ENCODE assay signal across 8 cellular contexts in the genomic region with DNA sequence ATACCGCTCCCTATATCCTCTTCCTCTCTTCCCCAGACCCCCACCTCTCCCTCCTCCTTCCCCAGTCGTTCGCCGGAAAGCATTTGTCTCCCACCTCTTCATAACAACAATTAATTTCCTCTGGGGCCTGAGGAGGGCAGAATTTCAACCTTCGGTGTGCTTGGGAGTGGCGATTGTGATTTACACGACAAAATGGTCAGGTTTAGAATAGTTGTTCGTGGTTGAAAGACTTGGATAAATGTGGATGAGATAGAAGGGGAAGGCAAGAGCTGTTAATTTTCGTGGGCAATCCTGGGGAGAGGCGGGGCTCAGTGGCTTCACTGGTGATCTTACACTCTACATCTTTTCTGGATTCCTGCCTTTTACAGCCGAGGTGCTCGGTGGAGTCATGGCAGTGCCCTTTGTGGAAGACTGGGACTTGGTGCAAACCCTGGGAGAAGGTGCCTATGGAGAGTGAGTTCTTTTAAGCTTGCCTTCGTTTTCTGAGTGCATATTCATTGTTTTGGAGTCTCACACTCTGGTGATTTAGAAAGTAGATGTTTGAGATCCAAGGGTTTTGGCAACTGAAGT. TPM values are rescaled to one million over a fixed set of nuclear protein-coding genes. Genes with fewer than 3 reads are reported as not detected.
A peak's percentile ranks its signal among the peaks of the same experiment; 100 is the strongest.
DNase-seq lines count a peak whose midpoint lies in the region; ATAC-seq and TF ChIP-seq lines count a peak whose summit lies in the region.

No MANE protein-coding gene starts in this region.

- POLR2A ChIA-PET in Panc1 (lab: Charles Lee), result interaction anchor here (0.6 to 1.0 kb wide), 2 partner anchors 34 to 1524 kb away, joined by 3 to 4 read pairs; no protein-coding TSS in a partner anchor

- H3K36me3 ChIP-seq in BLaER1 treated with 17β-estradiol and CSF1 and Interleukin-3, amounts not matched to agents 10 nM and 100 nM, result peaks cover 9 to 72% (median 44%) of the 10 kb centered on the region in 11 experiments
- H3K36me3 ChIP-seq in Panc1 (ENCODE audit: control insufficient read depth, insufficient read depth, low read length) (peaks cover 19% of the 10 kb centered on the region), tibial nerve (peaks cover 0 to 5% (median 0%) of the 10 kb centered on the region in 3 donors)

- peak overlapping the region; percentile 81 to 92 (median 89) for H3K9ac ChIP-seq in BLaER1 treated with 17β-estradiol and CSF1 and Interleukin-3, amounts not matched to agents 10 nM and 100 nM

- H3K27ac ChIP-seq in BLaER1 treated with 17β-estradiol and CSF1 and Interleukin-3, amounts not matched to agents 10 nM and 100 nM, result peak overlapping the region in 10 of 11 experiments; percentile 78 to 93 (median 88); a peak in 20 of 22 replicates
- H3K27ac ChIP-seq in Panc1 (ENCODE audit: low read length) (peak overlapping the region; percentile 87), tibial nerve (peak overlapping the region in 3 of 4 donors; percentile 94 to 96 (median 95))

- WGBS in tibial nerve, 2 donors, result 0 to 1% methylated on average over 13 of the region's 13 CpGs

- no peak for TF ChIP-seq EP300 in tibial nerve (IDR thresholded peaks at IDR 0.05)

- TF ChIP-seq POLR2A in tibial nerve (IDR thresholded peaks at IDR 0.05), result no peak

- peak overlapping the region; percentile 80 to 94 (median 86) for H3K4me2 ChIP-seq in BLaER1 treated with 17β-estradiol and CSF1 and Interleukin-3, amounts not matched to agents 10 nM and 100 nM

- peak; percentile 68 for DNase-seq in Panc1 (ENCODE audit: low read depth, low spot score)
- peak; percentile 6 for DNase-seq in cerebellum (ENCODE audit: low spot score)
- peak; percentile 35 for DNase-seq in medulla oblongata (ENCODE audit: extremely low spot score)
- DNase-seq in tibial nerve (ENCODE audit: low spot score in 2 of 2), result no peak
- no peak for DNase-seq in DMS114 treated with DMSO at 0.1 percent for 48 hours (lab: John Stamatoyannopoulos, UW; ENCODE audit: unreplicated experiment)

- CTCF ChIA-PET in Panc1 (lab: Charles Lee), result no interaction called here

- TSS peak; percentile 79 for BruUV-seq in Panc1 (replicated peaks; lab: Mats Ljungman, UMichigan)

- intact Hi-C loops in Panc1 (cut with micrococcal nuclease; ENCODE audit: unreplicated experiment), result loop anchor here (5.0 kb wide), 1 partner anchor 246 kb away; no protein-coding TSS in a partner anchor

- peaks cover 23 to 34% (median 28%) of the 10 kb centered on the region in 10 experiments for H3K4me1 ChIP-seq in BLaER1 treated with 17β-estradiol and CSF1 and Interleukin-3, amounts not matched to agents 10 nM and 100 nM
- H3K4me1 ChIP-seq in Panc1 (ENCODE audit: control insufficient read depth, insufficient read depth, low read length) (peaks cover 24% of the 10 kb centered on the region), tibial nerve (peaks cover 0 to 18% (median 11%) of the 10 kb centered on the region in 4 donors)

- H3K9me3 ChIP-seq in BLaER1 treated with 17β-estradiol and CSF1 and Interleukin-3, amounts not matched to agents 10 nM and 100 nM (replicated peaks in 1 of 11), result no peaks in the 10 kb centered on the region
- no peaks in the 10 kb centered on the region for H3K9me3 ChIP-seq in Panc1 (ENCODE audit: control insufficient read depth, insufficient read depth, low read depth, low read length)
- no peaks in the 10 kb centered on the region for H3K9me3 ChIP-seq in tibial nerve

- peaks cover 0 to 4% (median 0%) of the 10 kb centered on the region in 11 experiments; a peak in 3 of 22 replicates for H4K20me1 ChIP-seq in BLaER1 treated with 17β-estradiol and CSF1 and Interleukin-3, amounts not matched to agents 10 nM and 100 nM

- peak overlapping the region; percentile 71 to 91 (median 81) for H3K4me3 ChIP-seq in BLaER1 treated with 17β-estradiol and CSF1 and Interleukin-3, amounts not matched to agents 10 nM and 100 nM
- peak overlapping the region; percentile 67 to 74 for H3K4me3 ChIP-seq in Panc1 (ENCODE audit: low read depth in 2 of 2, low read length in 2 of 2)
- peak overlapping the region; percentile 68 to 81 (median 74) for H3K4me3 ChIP-seq in tibial nerve

- H3K27me3 ChIP-seq in BLaER1 treated with 17β-estradiol and CSF1 and Interleukin-3, amounts not matched to agents 10 nM and 100 nM, result no peaks in the 10 kb centered on the region
- H3K27me3 ChIP-seq in Panc1 (ENCODE audit: control insufficient read depth, insufficient read depth, low read length) (no peaks in the 10 kb centered on the region), tibial nerve (no peaks in the 10 kb centered on the region)

- in situ Hi-C loops in Panc1 (cut with HindIII; ENCODE audit: low pct_unique_long_range_greater_than_20kb, low sequenced_read_pairs), result no loop called here

- peak; percentile 29 for ATAC-seq in GM18517 (IDR thresholded peaks at IDR 0.05; ENCODE audit: unreplicated experiment)
- peak; percentile 37 for ATAC-seq in HG03066 (IDR thresholded peaks at IDR 0.05; ENCODE audit: low read depth, unreplicated experiment)
- peak; percentile 10; the same call in 1 of the 2 replicates for ATAC-seq in Panc1

- peak; percentile 70 for TF ChIP-seq CTCF in Panc1 (IDR thresholded peaks at IDR 0.05)
- peak in 1 of 5 experiments; percentile 5 for TF ChIP-seq CTCF in tibial nerve (IDR thresholded peaks at IDR 0.05)

RNA-seq across cellular contexts. Expression of a gene that starts 1.5 kb away (rescaled TPM):
- 71.6 TPM for total RNA-seq in Panc1 (2021; ENCODE audit: unreplicated experiment)
- polyA plus RNA-seq in Panc1 (2012; ENCODE audit: insufficient read length), result 30.4 TPM
- 25.7 TPM for total RNA-seq in cerebellum
- total RNA-seq in tibial nerve, result 1 to 10 TPM in 1 of 4 donors, under 1 TPM in 3; 0.60 to 1.5 (median 0.91) TPM

RNA-seq across cellular contexts. Expression of a gene that starts 33.8 kb away (rescaled TPM):
- total RNA-seq in Panc1 (2021; ENCODE audit: unreplicated experiment) (229 TPM), cerebellum (89.4 TPM), tibial nerve (100 to 1,000 TPM in 1 of 4 donors, 10 to 100 TPM in 3; 54.8 to 172 (median 73.3) TPM)
- 181 TPM for polyA plus RNA-seq in Panc1 (2012; ENCODE audit: insufficient read length)

RNA-seq across cellular contexts. Expression of a gene that starts 54.2 kb away (rescaled TPM):
- total RNA-seq in Panc1 (2021; ENCODE audit: unreplicated experiment) (0.26 TPM), cerebellum (0.18 TPM), tibial nerve (not detected)
- 0.24 TPM for polyA plus RNA-seq in Panc1 (2012; ENCODE audit: insufficient read length)

RNA-seq across cellular contexts. Expression of a gene that starts 57.2 kb away (rescaled TPM):
- total RNA-seq in Panc1 (2021; ENCODE audit: unreplicated experiment), result 193 TPM
- polyA plus RNA-seq in Panc1 (2012; ENCODE audit: insufficient read length), result 124 TPM
- total RNA-seq in cerebellum, result 55.2 TPM
- 10 to 100 TPM; 59.8 to 88.5 (median 76.1) TPM for total RNA-seq in tibial nerve

Comparison
In these comparisons a context has a peak if more than half of its experiments do, and no peak if none do; other contexts are left out.
1. DNase-seq: peak in Panc1 (single experiment), cerebellum (single experiment) and medulla oblongata (single experiment); none in tibial nerve (0 of 2) and DMS114 treated with DMSO at 0.1 percent for 48 hours (single experiment).
2. RNA of a gene that starts 1.5 kb away (total RNA-seq): 71.6 TPM in Panc1 (single experiment) and 25.7 TPM in cerebellum (single experiment); 0.60 to 1.5 TPM in tibial nerve; every median in the first group is over 10 times any median in the second.
3. Peak in every context shown above with its lines, with median percentiles within 50 percentile points of each other: H3K27ac ChIP-seq, H3K4me3 ChIP-seq and ATAC-seq.